ENCODE assay signal across 17 cellular contexts in the genomic region with DNA sequence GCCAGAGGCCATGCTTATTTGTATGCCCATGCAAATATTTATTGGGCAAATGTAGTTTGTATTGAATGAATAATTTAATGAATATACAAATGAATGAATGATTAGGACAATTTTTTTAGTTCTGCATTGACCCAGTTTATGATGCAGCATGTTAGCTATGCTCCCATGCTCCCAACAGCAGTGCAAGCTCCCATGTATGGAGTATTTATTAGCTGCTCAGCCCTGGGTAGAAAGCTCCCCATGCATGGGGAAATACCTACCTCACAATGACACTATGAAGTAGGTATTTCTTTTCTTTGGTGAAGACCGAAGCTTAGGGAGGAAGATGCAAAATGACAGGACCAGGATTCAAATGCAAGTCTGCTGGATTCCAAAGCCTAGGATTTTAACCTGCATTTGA.
"Had no signal": no experiment of that assay in that cellular context is flagged by ENCODE, and none has a peak within 500 bp of the region (broad histone marks: within the 10 kb centered on the region; RNA-seq: fewer than 3 reads in every experiment).

No MANE protein-coding gene starts in this region.

- DNase-seq: activated CD4-positive, alpha-beta T cell treated with anti-CD3 and anti-CD28 coated beads, Interleukin-2, amount 10 ng/mL, durations not matched to agents 7 days and 5 days; activated CD4-positive, CD25-positive, alpha-beta regulatory T cell; activated CD8-positive, alpha-beta memory T cell treated with anti-CD3 and anti-CD28 coated beads, Interleukin-2, amount 50 U/mL, for 48 hours; activated naive CD8-positive, alpha-beta T cell treated with anti-CD3 and anti-CD28 coated beads for 36 hours; activated T-cell treated with anti-CD3 and anti-CD28 coated beads, Interleukin-2, amount 50 U/mL, for 72 hours; anterior cingulate cortex; cerebellar nuclear complex; effector memory CD8-positive, alpha-beta T cell; mesendoderm; natural killer cell; right cardiac atrium; small intestine; stimulated activated naive CD8-positive, alpha-beta T cell treated with anti-CD3 and anti-CD28 coated beads, Interleukin-15, Interleukin-2, amounts not matched to agents 100 U/mL and 50 U/mL, for 24 hours; T-helper 2 cell; trophoblast cell had no signal

- H3K4me3 ChIP-seq: breast epithelium, suprapubic skin had no signal

- ATAC-seq: activated T-cell treated with anti-CD3 and anti-CD28 coated beads, Interleukin-2, amount 50 U/mL, for 72 hours; effector memory CD8-positive, alpha-beta T cell; natural killer cell; right cardiac atrium; stimulated activated naive CD8-positive, alpha-beta T cell treated with anti-CD3 and anti-CD28 coated beads, Interleukin-15, Interleukin-2, amounts not matched to agents 100 U/mL and 50 U/mL, for 24 hours had no signal

- H3K36me3 ChIP-seq: breast epithelium, suprapubic skin had no signal

- H3K27ac ChIP-seq: breast epithelium, suprapubic skin had no signal

- H3K4me1 ChIP-seq: breast epithelium had no signal

- H3K27me3 ChIP-seq: breast epithelium, suprapubic skin had no signal

- FAIRE-seq: small intestine had no signal
